1 cellular context compared by ENCODE assay signal in the genomic region with DNA sequence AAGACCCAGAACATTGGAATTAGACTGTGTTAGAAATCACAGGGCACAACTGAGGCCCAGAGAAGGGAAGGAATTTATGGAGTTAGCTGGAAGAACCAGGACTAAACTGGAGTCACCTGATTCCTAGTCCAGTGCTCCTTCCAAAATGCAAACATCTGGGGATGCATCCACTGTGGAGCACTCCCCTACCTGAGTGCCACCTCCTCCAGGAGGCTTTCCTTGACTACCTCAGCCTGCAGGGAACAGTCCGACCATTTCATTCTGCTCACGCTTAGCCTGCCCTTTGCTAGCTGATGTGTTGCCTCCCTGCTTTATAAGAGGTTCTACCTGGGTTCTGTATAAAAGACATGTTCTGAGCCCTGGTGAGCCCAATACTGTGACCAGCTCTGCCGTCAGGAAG.
TF ChIP-seq lines count a peak whose summit lies in the region.

No MANE protein-coding gene starts in this region.

TF ChIP-seq in IMR-90, 13 proteins besides CTCF, POLR2A, EP300 and RAD21 (continued from another document):
- TF ChIP-seq CHD1 (IDR thresholded peaks at IDR 0.05; ENCODE audit: low read depth, low read length) (no peak), CEBPB (IDR thresholded peaks at IDR 0.05; ENCODE audit: low read depth, low read length) (no peak), RCOR1 (IDR thresholded peaks at IDR 0.05; ENCODE audit: insufficient replicate concordance, low read length) (no peak), NFE2L2 (IDR thresholded peaks at IDR 0.05; ENCODE audit: low read depth, low read length) (no peak), ELK1 (IDR thresholded peaks at IDR 0.05; ENCODE audit: borderline replicate concordance, low read depth, low read length) (no peak), MXI1 (IDR thresholded peaks at IDR 0.05; ENCODE audit: borderline replicate concordance, low read depth, low read length) (no peak), SMC3 (IDR thresholded peaks at IDR 0.05; ENCODE audit: low read depth, low read length) (no peak)
- TF ChIP-seq, protein P1, sequence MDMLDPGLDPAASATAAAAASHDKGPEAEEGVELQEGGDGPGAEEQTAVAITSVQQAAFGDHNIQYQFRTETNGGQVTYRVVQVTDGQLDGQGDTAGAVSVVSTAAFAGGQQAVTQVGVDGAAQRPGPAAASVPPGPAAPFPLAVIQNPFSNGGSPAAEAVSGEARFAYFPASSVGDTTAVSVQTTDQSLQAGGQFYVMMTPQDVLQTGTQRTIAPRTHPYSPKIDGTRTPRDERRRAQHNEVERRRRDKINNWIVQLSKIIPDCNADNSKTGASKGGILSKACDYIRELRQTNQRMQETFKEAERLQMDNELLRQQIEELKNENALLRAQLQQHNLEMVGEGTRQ (IDR thresholded peaks at IDR 0.05; ENCODE audit: low read depth, low read length), result no peak
